In the genomic region with DNA sequence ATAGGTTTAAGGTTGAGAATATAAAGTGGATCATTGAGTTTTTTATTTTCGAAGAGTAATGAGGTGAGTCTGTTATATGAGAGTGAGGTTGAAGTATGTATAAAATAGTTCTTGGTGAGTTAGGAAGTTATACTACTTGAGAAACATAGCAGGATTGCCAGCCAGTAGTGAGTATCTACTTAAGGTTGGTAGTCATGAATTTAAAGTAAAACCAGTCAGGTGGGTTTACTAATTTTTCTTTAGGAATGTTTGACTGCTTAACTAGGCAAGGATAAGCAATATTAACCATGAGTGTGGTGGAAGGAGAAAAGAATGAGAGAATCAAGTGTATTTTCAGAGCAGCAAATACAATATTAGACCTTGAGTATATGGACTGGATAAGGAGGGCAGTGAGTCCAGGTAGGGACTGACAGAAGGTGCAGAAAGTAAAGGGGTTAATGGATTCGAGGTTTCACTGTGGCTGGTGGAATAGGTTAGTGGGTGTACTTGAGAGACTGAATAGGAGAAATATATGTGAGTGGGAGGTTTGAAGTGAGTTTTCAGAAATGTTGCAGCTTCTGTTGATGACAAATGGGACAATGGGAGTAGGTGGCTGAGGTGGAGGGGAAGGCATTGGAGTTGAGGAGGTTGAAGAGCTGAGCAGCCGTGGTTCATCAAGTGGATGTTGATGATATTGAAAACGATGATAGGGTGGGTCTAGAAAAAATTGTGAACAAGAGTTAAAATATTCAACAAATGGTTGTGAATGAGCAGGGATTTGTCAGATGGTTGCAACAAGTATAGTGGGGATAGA, we compare ENCODE assay signal across 18 cellular contexts.
DNase-seq lines count a peak whose midpoint lies in the region; ATAC-seq, FAIRE-seq and TF ChIP-seq lines count a peak whose summit lies in the region.
"Had no signal": no experiment of that assay in that cellular context is flagged by ENCODE, and none has a peak within 500 bp of the region (broad histone marks: within the 10 kb centered on the region; RNA-seq: fewer than 3 reads in every experiment).

No MANE protein-coding gene starts in this region.

- no peaks in the 10 kb centered on the region for H3K27me3 Mint-ChIP-seq in effector memory CD8-positive, alpha-beta T cell
- H3K27me3 Mint-ChIP-seq: B cell, IgD-negative memory B cell had no signal

- no peak overlapping the region for H2BK5ac ChIP-seq in H1 (ENCODE audit: low read depth, low read length)

- H3K4me2 ChIP-seq in H1 (ENCODE audit: insufficient read depth in 1 of 2, low read depth in 2 of 2, low read length in 2 of 2): no peak overlapping the region
- H3K4me2 ChIP-seq: A549; BLaER1 treated with 17β-estradiol and CSF1 and Interleukin-3, amounts not matched to agents 10 nM and 100 nM had no signal

- H2AFZ ChIP-seq in H1 (ENCODE audit: low read length): no peak overlapping the region

- H4K5ac ChIP-seq in H1 (ENCODE audit: insufficient read length, low read depth, low read length): no peak overlapping the region

- TF ChIP-seq RAD21 in H1 (IDR thresholded peaks at IDR 0.05 in 1 of 2, conservative IDR thresholded peaks at IDR 0.05 in 1 of 2; ENCODE audit: low read depth in 2 of 2, low read length in 2 of 2): no peak

- DNase-seq in A673 (ENCODE audit: low spot score): no peak
- no peak for DNase-seq in Panc1 (ENCODE audit: low read depth, low spot score)
- no peak for DNase-seq in H1 (ENCODE audit: low read depth in 1 of 2, low spot score in 2 of 2)
- no peak for DNase-seq in left lung
- no peak for DNase-seq in RCC 7860 (ENCODE audit: low spot score)
- DNase-seq in NCI-H510A treated with DMSO at 0.1 percent for 48 hours (lab: John Stamatoyannopoulos, UW): no peak
- no peak for DNase-seq in effector memory CD8-positive, alpha-beta T cell
- DNase-seq: Calu3; CD8-positive, alpha-beta T cell; GF-D8 had no signal

- H4K20me1 ChIP-seq in H1 (replicated peaks in 1 of 2; ENCODE audit: control insufficient read depth in 1 of 2, insufficient read depth in 2 of 2, low read length in 2 of 2): no peaks in the 10 kb centered on the region
- H4K20me1 ChIP-seq: BLaER1 treated with 17β-estradiol and CSF1 and Interleukin-3, amounts not matched to agents 10 nM and 100 nM had no signal

- no peak overlapping the region for H3K18ac ChIP-seq in H1 (ENCODE audit: extremely low read depth, low read length)

- no peak overlapping the region for H3K56ac ChIP-seq in H1 (replicated peaks; ENCODE audit: insufficient read length, low read depth, low read length)

- H2BK120ac ChIP-seq in H1 (replicated peaks; ENCODE audit: low read depth, low read length): no peak overlapping the region

- H2AK5ac ChIP-seq in H1 (ENCODE audit: low read depth, low read length): no peak overlapping the region

- TF ChIP-seq POLR2A in H1 (IDR thresholded peaks at IDR 0.05; ENCODE audit: control extremely low read depth in 1 of 2, low read depth in 2 of 2, low read length in 2 of 2): no peak

- H3K9me3 Mint-ChIP-seq in effector memory CD8-positive, alpha-beta T cell: no peaks in the 10 kb centered on the region
- H3K9me3 Mint-ChIP-seq: CD8-positive, alpha-beta T cell; IgD-negative memory B cell had no signal

- H3K9me3 ChIP-seq in A673 (ENCODE audit: low read depth, low read length, poor library complexity, severe bottlenecking) (no peaks in the 10 kb centered on the region), Panc1 (ENCODE audit: control insufficient read depth, insufficient read depth, low read depth, low read length) (no peaks in the 10 kb centered on the region), H1 (ENCODE audit: insufficient read depth in 2 of 2, low read depth in 1 of 2, low read length in 1 of 2) (no peaks in the 10 kb centered on the region), left lung (no peaks in the 10 kb centered on the region)
- H3K9me3 ChIP-seq: A549; BLaER1 treated with 17β-estradiol and CSF1 and Interleukin-3, amounts not matched to agents 10 nM and 100 nM; HAP-1 had no signal

- FAIRE-seq in H1 (lab: Jason Lieb, UNC): no peak
- no peak for FAIRE-seq in RCC 7860 (lab: Jason Lieb, UNC)
- FAIRE-seq: A549, GM19239, HepG2 had no signal

- H3K4me1 Mint-ChIP-seq in effector memory CD8-positive, alpha-beta T cell (ENCODE audit: low read depth in 2 of 2): no peaks in the 10 kb centered on the region
- H3K4me1 Mint-ChIP-seq: B cell, IgD-negative memory B cell had no signal

- H3K27ac ChIP-seq in A673 (ENCODE audit: low read depth, low read length, poor library complexity, severe bottlenecking) (no peak overlapping the region), Panc1 (ENCODE audit: low read length) (peak overlapping the region; percentile 46; the same call in 1 of the 2 replicates), H1 (ENCODE audit: low read depth, low read length) (no peak overlapping the region), left lung (no peak overlapping the region)
- H3K27ac ChIP-seq: 22Rv1; A549; BLaER1 treated with 17β-estradiol and CSF1 and Interleukin-3, amounts not matched to agents 10 nM and 100 nM had no signal

- WGBS in H1 (ENCODE audit: extremely low coverage in 1 of 2, insufficient coverage in 1 of 2, insufficient read length in 1 of 2, insufficient replicate concordance in 2 of 2, low coverage in 1 of 2, low lambda C conversion rate in 2 of 2, missing lambda C conversion rate in 1 of 2), 2 experiments: 84 to 100% methylated on average over 1 to 4 of the region's 4 CpGs

- TF ChIP-seq CTCF in A673 (conservative IDR thresholded peaks at IDR 0.05; ENCODE audit: low read depth, low read length) (no peak), Panc1 (IDR thresholded peaks at IDR 0.05) (no peak), H1 (IDR thresholded peaks at IDR 0.05; ENCODE audit: control extremely low read depth in 1 of 3, insufficient read depth in 1 of 3, low read depth in 1 of 3, low read length in 3 of 3) (no peak), left lung (IDR thresholded peaks at IDR 0.05) (no peak)

- POLR2A ChIA-PET in A673 (lab: Charles Lee; ENCODE audit: low non-redundant PET): no interaction called here
- POLR2A ChIA-PET in Panc1 (lab: Charles Lee): no interaction called here
- POLR2A ChIA-PET in H1 (lab: Charles Lee; ENCODE audit: partially characterized antibody): interaction anchor here (0.7 kb wide), 1 partner anchor 670 kb away, joined by 3 read pairs; no protein-coding TSS in a partner anchor

- no peak for ATAC-seq in Panc1
- ATAC-seq in left lung: peak; percentile 45
- no peak for ATAC-seq in effector memory CD8-positive, alpha-beta T cell (replicated peaks)
- ATAC-seq: CD8-positive, alpha-beta T cell had no signal

- 0 out of 2 replicates have a peak overlapping the region, but pooled peaks have one; percentile 41 for H2BK20ac ChIP-seq in H1 (ENCODE audit: low read length)

- H3K23ac ChIP-seq in H1 (ENCODE audit: insufficient read length): no peak overlapping the region

- H4K8ac ChIP-seq in H1 (ENCODE audit: extremely low read depth, insufficient read depth, low read length): no peak overlapping the region

- BruUV-seq in A673 (replicated peaks; lab: Mats Ljungman, UMichigan) (no TSS peak), Panc1 (replicated peaks; lab: Mats Ljungman, UMichigan) (no TSS peak)

- no peaks in the 10 kb centered on the region for H3K36me3 Mint-ChIP-seq in effector memory CD8-positive, alpha-beta T cell (ENCODE audit: insufficient read depth)
- H3K36me3 Mint-ChIP-seq: CD8-positive, alpha-beta T cell; IgD-negative memory B cell had no signal

- no peaks in the 10 kb centered on the region for H3K79me1 ChIP-seq in H1 (ENCODE audit: low read depth, low read length)

- intact Hi-C loops in A673 (cut with micrococcal nuclease; ENCODE audit: unreplicated experiment) (loop anchor here (2.0 to 5.0 kb wide), 4 partner anchors 114 to 939 kb away; partner anchors contain the start of gene GRIK2), Panc1 (cut with micrococcal nuclease; ENCODE audit: unreplicated experiment) (loop anchor here (10.0 kb wide), 1 partner anchor 281 kb away; the partner anchor contains the start of gene GRIK2), left lung (cut with DNase I) (no loop called here)

- no peak overlapping the region for H3K4ac ChIP-seq in H1 (replicated peaks; ENCODE audit: insufficient read length, low read depth, low read length)

- no peak for TF ChIP-seq EP300 in H1 (IDR thresholded peaks at IDR 0.05; ENCODE audit: borderline replicate concordance in 1 of 2, low read depth in 2 of 2, low read length in 2 of 2)

- H3K27me3 ChIP-seq in A673 (replicated peaks; ENCODE audit: insufficient read depth, low read depth, low read length, poor library complexity): no peaks in the 10 kb centered on the region
- no peaks in the 10 kb centered on the region for H3K27me3 ChIP-seq in Panc1 (ENCODE audit: control insufficient read depth, insufficient read depth, low read length)
- H3K27me3 ChIP-seq in H1 (replicated peaks in 1 of 4; ENCODE audit: control insufficient read depth in 3 of 4, extremely low read depth in 1 of 4, insufficient read depth in 3 of 4, low read length in 3 of 4): no peaks in the 10 kb centered on the region
- H3K27me3 ChIP-seq in left lung: no peaks in the 10 kb centered on the region
- H3K27me3 ChIP-seq: BLaER1 treated with 17β-estradiol and CSF1 and Interleukin-3, amounts not matched to agents 10 nM and 100 nM had no signal

- peaks cover 64% of the 10 kb centered on the region for H3K4me1 ChIP-seq in A673 (ENCODE audit: insufficient read depth, low read length, poor library complexity, severe bottlenecking)
- peaks cover 5% of the 10 kb centered on the region; the same call in 1 of the 2 replicates for H3K4me1 ChIP-seq in Panc1 (ENCODE audit: control insufficient read depth, insufficient read depth, low read length)
- peaks cover 0 to 3% (median 3%) of the 10 kb centered on the region in 4 experiments; a peak in 3 of 7 replicates for H3K4me1 ChIP-seq in H1 (replicated peaks in 1 of 4; ENCODE audit: control insufficient read depth in 3 of 4, insufficient read depth in 4 of 4, low read length in 3 of 4)
- no peaks in the 10 kb centered on the region for H3K4me1 ChIP-seq in left lung
- H3K4me1 ChIP-seq: A549; BLaER1 treated with 17β-estradiol and CSF1 and Interleukin-3, amounts not matched to agents 10 nM and 100 nM had no signal

- H3K36me3 ChIP-seq in A673 (ENCODE audit: insufficient read depth, low read length, poor library complexity, severe bottlenecking): no peaks in the 10 kb centered on the region
- no peaks in the 10 kb centered on the region for H3K36me3 ChIP-seq in Panc1 (ENCODE audit: control insufficient read depth, insufficient read depth, low read length)
- H3K36me3 ChIP-seq in H1 (ENCODE audit: control insufficient read depth in 2 of 4, insufficient read depth in 4 of 4, low read length in 3 of 4): no peaks in the 10 kb centered on the region
- no peaks in the 10 kb centered on the region for H3K36me3 ChIP-seq in left lung
- H3K36me3 ChIP-seq: BLaER1 treated with 17β-estradiol and CSF1 and Interleukin-3, amounts not matched to agents 10 nM and 100 nM; HAP-1 had no signal

- H3K4me3 ChIP-seq in A673 (ENCODE audit: low read depth, low read length, poor library complexity, severe bottlenecking): peak overlapping the region; percentile 19
- H3K4me3 ChIP-seq in Panc1 (ENCODE audit: low read depth in 2 of 2, low read length in 2 of 2): no peak overlapping the region
- no peak overlapping the region for H3K4me3 ChIP-seq in H1 (ENCODE audit: extremely low read depth in 1 of 4, insufficient read depth in 2 of 4, low read depth in 3 of 4, low read length in 4 of 4)
- no peak overlapping the region for H3K4me3 ChIP-seq in left lung
- H3K4me3 ChIP-seq: A549; BLaER1 treated with 17β-estradiol and CSF1 and Interleukin-3, amounts not matched to agents 10 nM and 100 nM; HAP-1 had no signal

- no peak overlapping the region for H3K14ac ChIP-seq in H1 (ENCODE audit: insufficient read length)

- no peak overlapping the region for H3K4me3 Mint-ChIP-seq in effector memory CD8-positive, alpha-beta T cell
- H3K4me3 Mint-ChIP-seq: B cell; CD8-positive, alpha-beta T cell; IgD-negative memory B cell had no signal

- H3K23me2 ChIP-seq in H1 (ENCODE audit: low read depth, low read length): no peaks in the 10 kb centered on the region; the same call in 1 of the 2 replicates

- in situ Hi-C loops in Panc1 (cut with HindIII; ENCODE audit: low pct_unique_long_range_greater_than_20kb, low sequenced_read_pairs): no loop called here

- no peak overlapping the region for H2BK15ac ChIP-seq in H1 (ENCODE audit: low read length)

- no peak overlapping the region for H4K91ac ChIP-seq in H1 (replicated peaks; ENCODE audit: insufficient read length, low read length)

- no peaks in the 10 kb centered on the region for H3K79me2 ChIP-seq in H1 (ENCODE audit: control insufficient read depth in 1 of 2, insufficient read depth in 2 of 2, low read length in 2 of 2)

- no peak overlapping the region for H3K9ac ChIP-seq in H1 (replicated peaks in 1 of 4; ENCODE audit: extremely low read depth in 1 of 4, low read depth in 3 of 4, low read length in 3 of 4)

- no peak overlapping the region for H2BK12ac ChIP-seq in H1 (ENCODE audit: low read depth, low read length)

- no peak overlapping the region for H3K27ac Mint-ChIP-seq in effector memory CD8-positive, alpha-beta T cell
- H3K27ac Mint-ChIP-seq: B cell; CD8-positive, alpha-beta T cell; IgD-negative memory B cell had no signal

- CTCF ChIA-PET in A673 (lab: Charles Lee): interaction anchor here (0.6 kb wide), 1 partner anchor 436 kb away, joined by 3 read pairs; no protein-coding TSS in a partner anchor
- CTCF ChIA-PET in Panc1 (lab: Charles Lee): interaction anchor here (0.5 to 0.6 kb wide), 2 partner anchors 21 to 27 kb away, joined by 3 read pairs; no protein-coding TSS in a partner anchor
- CTCF ChIA-PET in H1 (lab: Charles Lee; ENCODE audit: partially characterized antibody): interaction anchor here (0.6 to 6.2 kb wide), 12 partner anchors 9 to 1263 kb away, joined by 3 to 49 read pairs (median 4); no protein-coding TSS in a partner anchor

Comparison
In these comparisons a context has a peak if more than half of its experiments do, and no peak if none do; other contexts are left out.
1. intact Hi-C loops: an anchor here in A673 (2.0 to 5.0 kb wide) and Panc1 (10.0 kb wide); none called in left lung.